27 cellular contexts compared by ENCODE assay signal in the genomic region with DNA sequence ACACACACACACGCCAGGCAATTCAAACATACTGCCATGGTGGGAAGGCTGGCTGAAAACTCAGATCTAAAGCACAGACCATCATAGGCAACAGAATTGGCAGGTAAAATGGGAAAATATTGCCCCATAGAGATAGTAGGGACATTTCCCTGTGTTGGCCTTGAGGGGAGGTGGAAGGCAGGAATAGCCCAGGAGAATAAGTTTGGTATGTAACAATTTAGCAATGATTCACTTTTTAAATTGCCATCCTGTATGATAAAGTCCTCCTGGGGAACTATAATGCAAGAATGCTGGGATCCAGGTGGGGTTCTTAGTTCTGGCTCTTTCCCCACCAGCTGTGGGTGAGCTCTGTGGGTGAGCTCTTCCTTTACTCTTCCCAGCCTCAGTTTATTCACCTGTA. TPM values are rescaled to one million over a fixed set of nuclear protein-coding genes. Genes with fewer than 3 reads are reported as not detected.
"Had no signal": no experiment of that assay in that cellular context is flagged by ENCODE, and none has a peak within 500 bp of the region (broad histone marks: within the 10 kb centered on the region; RNA-seq: fewer than 3 reads in every experiment).

No MANE protein-coding gene starts in this region.

- H3K36me3 ChIP-seq: brain microvascular endothelial cell, cardiac muscle cell, MG63, Peyer's patch, SJSA1 had no signal

- H3K4me3 ChIP-seq: cardiac muscle cell, MG63, Peyer's patch, SJSA1 had no signal

- H3K27ac ChIP-seq: brain microvascular endothelial cell, cardiac muscle cell, Peyer's patch, RWPE1, SJSA1 had no signal

- H3K4me1 ChIP-seq: Peyer's patch had no signal

- ATAC-seq: activated CD8-positive, alpha-beta T cell treated with anti-CD3 and anti-CD28 coated beads, Interleukin-2, amount 10 ng/mL, durations not matched to agents 7 days and 5 days; activated T-cell treated with anti-CD3 and anti-CD28 coated beads, Interleukin-2, amount 50 U/mL, for 4 hours; T-helper 17 cell; WTC11 had no signal

- DNase-seq: activated CD4-positive, alpha-beta T cell treated with anti-CD3 and anti-CD28 coated beads for 48 hours; activated CD4-positive, alpha-beta T cell treated with anti-CD3 and anti-CD28 coated beads, Interleukin-2, amount 50 U/mL, for 4 hours; activated CD4-positive, CD25-positive, alpha-beta regulatory T cell treated with anti-CD3 and anti-CD28 coated beads, Interleukin-2, amount 50 U/mL, for 72 hours; activated CD8-positive, alpha-beta T cell treated with anti-CD3 and anti-CD28 coated beads, Interleukin-2, amount 10 ng/mL, durations not matched to agents 7 days and 5 days; activated gamma-delta T cell; activated naive CD4-positive, alpha-beta T cell treated with anti-CD3 and anti-CD28 coated beads for 36 hours; activated T-cell treated with anti-CD3 and anti-CD28 coated beads, Interleukin-2, amount 50 U/mL, for 4 hours; amygdala; brain microvascular endothelial cell; KG1; MG63; MV-4-11; NCI-H1092 treated with DMSO at 0.1 percent for 48 hours; NCI-H1417 treated with DMSO at 0.1 percent for 48 hours; NCI-H1694; NCI-H2029; NCI-H524; Peyer's patch; SHP77; T-helper 17 cell; T-helper 9 cell had no signal

- H3K27me3 ChIP-seq: brain microvascular endothelial cell, cardiac muscle cell, MG63, Peyer's patch, SJSA1 had no signal

- H3K9me3 ChIP-seq: MG63, Peyer's patch, SJSA1 had no signal

RNA-seq across cellular contexts. Expression of gene ATXN3L, which starts 51.0 kb away (rescaled TPM):
- total RNA-seq: activated CD8-positive, alpha-beta T cell treated with anti-CD3 and anti-CD28 coated beads, Interleukin-2, amount 10 ng/mL, durations not matched to agents 7 days and 5 days; activated naive CD4-positive, alpha-beta T cell treated with anti-CD3 and anti-CD28 coated beads for 36 hours; activated T-cell treated with anti-CD3 and anti-CD28 coated beads, Interleukin-2, amount 50 U/mL, for 4 hours; astrocyte; cardiac muscle cell; LHCN-M2; Peyer's patch; SJSA1; T-helper 17 cell; WTC11 had no signal
